Comparison of ENCODE assay signal across 18 cellular contexts in genomic region chr1:12003762-12004161, GRCh38. TPM values are rescaled to one million over a fixed set of nuclear protein-coding genes. Genes with fewer than 3 reads are reported as not detected.
DNase-seq lines count a peak whose midpoint lies in the region; ATAC-seq and TF ChIP-seq lines count a peak whose summit lies in the region.
"Had no signal": no experiment of that assay in that cellular context is flagged by ENCODE, and none has a peak within 500 bp of the region (broad histone marks: within the 10 kb centered on the region; RNA-seq: fewer than 3 reads in every experiment).

No MANE protein-coding gene starts in this region.

- ATAC-seq in activated T-cell treated with anti-CD3 and anti-CD28 coated beads, Interleukin-2, amount 50 U/mL, for 72 hours (replicated peaks in 1 of 2): no peak
- no peak for ATAC-seq in stimulated activated memory B cell treated with anti-CD40 and anti-IgM and Interleukin-4, amounts not matched to agents 10 μg/mL and 1 μg/mL and 100 μg/mL, for 72 hours
- no peak for ATAC-seq in GM21367 (IDR thresholded peaks at IDR 0.05; ENCODE audit: unreplicated experiment)
- ATAC-seq: GM23338 had no signal

- H3K9me3 ChIP-seq in endodermal cell (ENCODE audit: control insufficient read depth, low read length): peaks cover 4% of the 10 kb centered on the region
- H3K9me3 ChIP-seq: Caco-2 had no signal

- H3K36me3 ChIP-seq in endodermal cell (ENCODE audit: control insufficient read depth, insufficient read depth, low read length): peaks cover 82% of the 10 kb centered on the region

- H3K27ac ChIP-seq in endodermal cell (ENCODE audit: low read depth, low read length): no peak overlapping the region
- H3K27ac ChIP-seq: BLaER1 had no signal

- H3K9me3 Mint-ChIP-seq in activated T-cell treated with anti-CD3 and anti-CD28 coated beads, Interleukin-2, amount 50 U/mL, for 72 hours: no peaks in the 10 kb centered on the region
- peaks cover 10% of the 10 kb centered on the region for H3K9me3 Mint-ChIP-seq in endodermal cell
- no peaks in the 10 kb centered on the region for H3K9me3 Mint-ChIP-seq in stimulated activated memory B cell treated with anti-CD40 and anti-IgM and Interleukin-4, amounts not matched to agents 10 μg/mL and 1 μg/mL and 100 μg/mL, for 72 hours
- H3K9me3 Mint-ChIP-seq: CD8-positive, alpha-beta memory T cell; GM23338 had no signal

- H3K27ac Mint-ChIP-seq in activated T-cell treated with anti-CD3 and anti-CD28 coated beads, Interleukin-2, amount 50 U/mL, for 72 hours: peak overlapping the region; percentile 72
- H3K27ac Mint-ChIP-seq in endodermal cell: peak overlapping the region; percentile 33
- peak overlapping the region; percentile 82 for H3K27ac Mint-ChIP-seq in stimulated activated memory B cell treated with anti-CD40 and anti-IgM and Interleukin-4, amounts not matched to agents 10 μg/mL and 1 μg/mL and 100 μg/mL, for 72 hours
- H3K27ac Mint-ChIP-seq: GM23338 had no signal

- H3K4me3 Mint-ChIP-seq in activated T-cell treated with anti-CD3 and anti-CD28 coated beads, Interleukin-2, amount 50 U/mL, for 72 hours: no peak overlapping the region
- H3K4me3 Mint-ChIP-seq in endodermal cell: no peak overlapping the region
- no peak overlapping the region for H3K4me3 Mint-ChIP-seq in stimulated activated memory B cell treated with anti-CD40 and anti-IgM and Interleukin-4, amounts not matched to agents 10 μg/mL and 1 μg/mL and 100 μg/mL, for 72 hours
- H3K4me3 Mint-ChIP-seq: CD8-positive, alpha-beta memory T cell; GM23338 had no signal

- no peak for TF ChIP-seq CTCF in endodermal cell (conservative IDR thresholded peaks at IDR 0.05)

- peaks cover 25% of the 10 kb centered on the region for H3K4me1 Mint-ChIP-seq in activated T-cell treated with anti-CD3 and anti-CD28 coated beads, Interleukin-2, amount 50 U/mL, for 72 hours (ENCODE audit: low read depth)
- peaks cover 5% of the 10 kb centered on the region for H3K4me1 Mint-ChIP-seq in endodermal cell
- peaks cover 26% of the 10 kb centered on the region for H3K4me1 Mint-ChIP-seq in stimulated activated memory B cell treated with anti-CD40 and anti-IgM and Interleukin-4, amounts not matched to agents 10 μg/mL and 1 μg/mL and 100 μg/mL, for 72 hours
- H3K4me1 Mint-ChIP-seq: CD8-positive, alpha-beta memory T cell; GM23338 had no signal

- H3K27me3 Mint-ChIP-seq in activated T-cell treated with anti-CD3 and anti-CD28 coated beads, Interleukin-2, amount 50 U/mL, for 72 hours (ENCODE audit: low read depth): no peaks in the 10 kb centered on the region
- no peaks in the 10 kb centered on the region for H3K27me3 Mint-ChIP-seq in endodermal cell (ENCODE audit: insufficient read depth)
- no peaks in the 10 kb centered on the region for H3K27me3 Mint-ChIP-seq in stimulated activated memory B cell treated with anti-CD40 and anti-IgM and Interleukin-4, amounts not matched to agents 10 μg/mL and 1 μg/mL and 100 μg/mL, for 72 hours
- H3K27me3 Mint-ChIP-seq: CD8-positive, alpha-beta memory T cell had no signal

- no peak overlapping the region for H3K9ac ChIP-seq in endodermal cell (ENCODE audit: extremely low read depth, low read length, poor library complexity, severe bottlenecking)
- H3K9ac ChIP-seq: BLaER1 had no signal

- 94 to 96% methylated on average over 10 to 12 of the region's 12 CpGs for WGBS in endodermal cell (ENCODE audit: insufficient coverage in 1 of 2, insufficient read length in 1 of 2), 2 experiments

- H3K27me3 ChIP-seq in endodermal cell (ENCODE audit: control insufficient read depth, insufficient read depth, low read length, poor library complexity, severe bottlenecking): no peaks in the 10 kb centered on the region
- H3K27me3 ChIP-seq: BLaER1 had no signal

- DNase-seq in activated T-cell treated with anti-CD3 and anti-CD28 coated beads, Interleukin-2, amount 50 U/mL, for 72 hours: no peak
- DNase-seq in activated T-cell treated with anti-CD3 and anti-CD28 coated beads for 4 hours (no peak), NCI-H524 treated with DMSO at 0.1 percent for 48 hours (lab: John Stamatoyannopoulos, UW) (peak; percentile 61), endodermal cell (no peak), RKO (ENCODE audit: low spot score) (no peak), NCI-H2227 treated with DMSO at 0.1 percent for 48 hours (lab: John Stamatoyannopoulos, UW) (no peak)
- DNase-seq: 8988T; AML-193; Caco-2; CD8-positive, alpha-beta memory T cell; DMS 273 treated with DMSO at 0.1 percent for 48 hours; H7 had no signal

- no peak overlapping the region for H3K4me3 ChIP-seq in endodermal cell (ENCODE audit: low read length)
- H3K4me3 ChIP-seq: BLaER1, GM12878, GM23338 had no signal

- H3K4me1 ChIP-seq in endodermal cell (ENCODE audit: control insufficient read depth, insufficient read depth, low read length): no peaks in the 10 kb centered on the region
- H3K4me1 ChIP-seq: BLaER1, Caco-2 had no signal

- H3K36me3 Mint-ChIP-seq in activated T-cell treated with anti-CD3 and anti-CD28 coated beads, Interleukin-2, amount 50 U/mL, for 72 hours (ENCODE audit: insufficient read depth in 2 of 2): peaks cover 19 to 37% of the 10 kb centered on the region in 2 donors
- H3K36me3 Mint-ChIP-seq in endodermal cell (ENCODE audit: low read depth): peaks cover 87% of the 10 kb centered on the region
- H3K36me3 Mint-ChIP-seq in stimulated activated memory B cell treated with anti-CD40 and anti-IgM and Interleukin-4, amounts not matched to agents 10 μg/mL and 1 μg/mL and 100 μg/mL, for 72 hours: peaks cover 81% of the 10 kb centered on the region

RNA-seq across cellular contexts. Expression of gene MIIP, which starts 15.5 kb away (rescaled TPM):
- total RNA-seq in activated T-cell treated with anti-CD3 and anti-CD28 coated beads, Interleukin-2, amount 50 U/mL, for 72 hours: 10 to 100 TPM; 67.3 to 80.3 TPM
- total RNA-seq in endodermal cell: 10 to 100 TPM; 66.2 to 72.1 TPM
- 57.6 TPM for polyA plus RNA-seq in endodermal cell (2013, experiment 1 of 2)
- 47.7 TPM for polyA plus RNA-seq in endodermal cell (2013, experiment 2 of 2)

RNA-seq across cellular contexts. Expression of gene MFN2, which starts 23.5 kb away (rescaled TPM):
- total RNA-seq in activated T-cell treated with anti-CD3 and anti-CD28 coated beads, Interleukin-2, amount 50 U/mL, for 72 hours: 10 to 100 TPM; 54.8 to 66.1 TPM
- 10 to 100 TPM; 41.7 to 56.3 TPM for total RNA-seq in endodermal cell
- 47.0 TPM for polyA plus RNA-seq in endodermal cell (2013, experiment 1 of 2)
- polyA plus RNA-seq in endodermal cell (2013, experiment 2 of 2): 43.4 TPM

RNA-seq across cellular contexts. Expression of gene TNFRSF8, which starts 59.3 kb away (rescaled TPM):
- total RNA-seq in activated T-cell treated with anti-CD3 and anti-CD28 coated beads, Interleukin-2, amount 50 U/mL, for 72 hours: 10 to 100 TPM; 39.5 to 63.5 TPM
- total RNA-seq in endodermal cell: 1 to 10 TPM in 1 of 2 donors, under 1 TPM in 1; 0.69 to 2.3 TPM
- 0.85 TPM for polyA plus RNA-seq in endodermal cell (2013, experiment 1 of 2)
- 0.41 TPM for polyA plus RNA-seq in endodermal cell (2013, experiment 2 of 2)
- total RNA-seq: Caco-2, HT-29 had no signal
- polyA plus RNA-seq: CD8-positive, alpha-beta memory T cell had no signal

Comparison
In these comparisons a context has a peak if more than half of its experiments do, and no peak if none do; other contexts are left out.
1. RNA of gene TNFRSF8, which starts 59.3 kb away (total RNA-seq): 39.5 to 63.5 TPM in activated T-cell treated with anti-CD3 and anti-CD28 coated beads, Interleukin-2, amount 50 U/mL, for 72 hours; 0.69 to 2.3 TPM in endodermal cell; every median in the first group is over 10 times any median in the second.
2. Peak in every context shown above with its lines, with median percentiles within 50 percentile points of each other: H3K27ac Mint-ChIP-seq.